In the genomic region with DNA sequence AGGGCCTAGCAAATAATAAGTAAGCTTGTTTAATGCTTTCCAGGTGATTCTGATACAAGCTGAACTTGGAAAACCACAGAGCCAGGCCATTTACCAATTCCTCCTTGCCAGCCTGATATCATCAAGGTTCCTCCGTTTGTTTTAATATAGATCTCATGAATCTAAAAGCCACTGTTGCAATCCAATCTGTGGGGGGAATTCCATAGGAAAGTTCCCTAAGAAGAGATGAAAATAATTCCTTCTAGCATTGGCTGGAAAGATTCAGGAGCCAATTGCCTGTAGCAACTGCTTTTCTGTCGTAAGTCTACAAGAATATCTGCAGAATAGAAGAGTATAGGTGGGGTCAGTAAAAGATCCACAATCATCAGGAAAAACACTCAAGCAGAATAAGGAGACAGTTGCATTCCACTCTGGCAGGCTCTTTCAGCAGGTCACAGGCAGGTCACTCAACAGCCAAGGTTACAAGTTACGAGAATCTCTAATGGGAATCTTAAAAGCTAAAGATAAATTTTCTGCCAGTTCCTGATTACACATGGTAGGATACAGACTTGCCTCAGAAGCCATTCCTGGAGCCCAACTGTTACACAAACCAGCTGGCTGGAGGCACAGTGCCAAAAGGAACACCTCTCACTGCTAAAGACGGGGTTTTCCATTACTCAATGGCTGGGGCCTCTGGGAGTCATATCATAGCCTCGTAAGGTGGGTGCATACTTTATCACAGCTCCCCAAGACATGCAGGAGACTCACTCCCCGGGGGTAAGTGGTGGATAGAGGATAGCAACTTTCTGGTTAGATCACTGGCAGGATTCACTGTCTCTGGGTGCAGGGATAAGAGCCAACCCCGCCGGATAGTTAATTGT, we compare ENCODE assay signal across 8 cellular contexts. TPM values are rescaled to one million over a fixed set of nuclear protein-coding genes. Genes with fewer than 3 reads are reported as not detected.
DNase-seq lines count a peak whose midpoint lies in the region; ATAC-seq and TF ChIP-seq lines count a peak whose summit lies in the region.
"Had no signal": no experiment of that assay in that cellular context is flagged by ENCODE, and none has a peak within 500 bp of the region (broad histone marks: within the 10 kb centered on the region; RNA-seq: fewer than 3 reads in every experiment).

No MANE protein-coding gene starts in this region.

- CTCF ChIA-PET in activated CD8-positive, alpha-beta T cell treated with anti-CD3 and anti-CD28 coated beads, Interleukin-2, amount 10 ng/mL, durations not matched to agents 7 days and 5 days (lab: Charles Lee): no interaction called here

- POLR2A ChIA-PET in activated CD8-positive, alpha-beta T cell treated with anti-CD3 and anti-CD28 coated beads, Interleukin-2, amount 10 ng/mL, durations not matched to agents 7 days and 5 days (lab: Charles Lee): no interaction called here

- intact Hi-C loops in left lung (cut with DNase I) (no loop called here), head of caudate nucleus (cut with DNase I) (no loop called here)

- H3K4me3 ChIP-seq in choroid plexus epithelial cell (ENCODE audit: low read depth, low read length) (no peak overlapping the region), left lung (no peak overlapping the region)

- DNase-seq in NCI-H1694 (lab: John Stamatoyannopoulos, UW) (peak; percentile 35), choroid plexus epithelial cell (ENCODE audit: low read depth) (peak; percentile 96), left lung (peak in 1 of 2 donors; percentile 61), type B pancreatic cell (ENCODE audit: extremely low spot score, unreplicated experiment) (no peak), head of caudate nucleus (no peak)
- no peak for DNase-seq in activated CD8-positive, alpha-beta T cell treated with anti-CD3 and anti-CD28 coated beads, Interleukin-2, amount 10 ng/mL, durations not matched to agents 7 days and 5 days
- DNase-seq: T-helper 9 cell had no signal

- no peaks in the 10 kb centered on the region for H3K9me3 ChIP-seq in left lung

- peak overlapping the region; percentile 45 for H3K4me3 Mint-ChIP-seq in type B pancreatic cell
- H3K4me3 Mint-ChIP-seq in activated CD8-positive, alpha-beta T cell treated with anti-CD3 and anti-CD28 coated beads, Interleukin-2, amount 10 ng/mL, durations not matched to agents 7 days and 5 days: no peak overlapping the region

- H3K27ac ChIP-seq in left lung: peak overlapping the region; percentile 10 to 45

- peaks cover 0 to 7% of the 10 kb centered on the region in 2 donors for H3K4me1 ChIP-seq in left lung

- peaks cover 0 to 5% of the 10 kb centered on the region in 2 donors for H3K36me3 ChIP-seq in left lung

- peaks cover 40% of the 10 kb centered on the region for H3K4me1 Mint-ChIP-seq in type B pancreatic cell (ENCODE audit: unreplicated experiment)
- H3K4me1 Mint-ChIP-seq in activated CD8-positive, alpha-beta T cell treated with anti-CD3 and anti-CD28 coated beads, Interleukin-2, amount 10 ng/mL, durations not matched to agents 7 days and 5 days (ENCODE audit: low read depth): no peaks in the 10 kb centered on the region

- H3K27me3 Mint-ChIP-seq in type B pancreatic cell: no peaks in the 10 kb centered on the region
- H3K27me3 Mint-ChIP-seq in activated CD8-positive, alpha-beta T cell treated with anti-CD3 and anti-CD28 coated beads, Interleukin-2, amount 10 ng/mL, durations not matched to agents 7 days and 5 days (ENCODE audit: low read depth): peaks cover 9% of the 10 kb centered on the region

- no peak for TF ChIP-seq CTCF in choroid plexus epithelial cell (conservative IDR thresholded peaks at IDR 0.05; ENCODE audit: low read depth, low read length)
- no peak for TF ChIP-seq CTCF in left lung (IDR thresholded peaks at IDR 0.05)
- TF ChIP-seq CTCF in type B pancreatic cell (conservative IDR thresholded peaks at IDR 0.05): no peak

- peak overlapping the region; percentile 14 for H3K27ac Mint-ChIP-seq in type B pancreatic cell
- H3K27ac Mint-ChIP-seq in activated CD8-positive, alpha-beta T cell treated with anti-CD3 and anti-CD28 coated beads, Interleukin-2, amount 10 ng/mL, durations not matched to agents 7 days and 5 days: no peak overlapping the region

- ATAC-seq in left lung: peak; percentile 86
- no peak for ATAC-seq in HG03342 (IDR thresholded peaks at IDR 0.05; ENCODE audit: unreplicated experiment)
- ATAC-seq in activated CD8-positive, alpha-beta T cell treated with anti-CD3 and anti-CD28 coated beads, Interleukin-2, amount 10 ng/mL, durations not matched to agents 7 days and 5 days: no peak

- peaks cover 23% of the 10 kb centered on the region for H3K36me3 Mint-ChIP-seq in type B pancreatic cell
- H3K36me3 Mint-ChIP-seq in activated CD8-positive, alpha-beta T cell treated with anti-CD3 and anti-CD28 coated beads, Interleukin-2, amount 10 ng/mL, durations not matched to agents 7 days and 5 days (ENCODE audit: low read depth): no peaks in the 10 kb centered on the region

- H3K27me3 ChIP-seq in left lung: no peaks in the 10 kb centered on the region

- peaks cover 3% of the 10 kb centered on the region for H3K9me3 Mint-ChIP-seq in type B pancreatic cell
- no peaks in the 10 kb centered on the region for H3K9me3 Mint-ChIP-seq in activated CD8-positive, alpha-beta T cell treated with anti-CD3 and anti-CD28 coated beads, Interleukin-2, amount 10 ng/mL, durations not matched to agents 7 days and 5 days (ENCODE audit: insufficient read depth)

RNA-seq across cellular contexts. Expression of a gene that starts 43.6 kb away (rescaled TPM):
- total RNA-seq in left lung: 10 to 100 TPM; 17.3 to 36.0 TPM
- 15.8 and 27.5 TPM in 2 replicates for total RNA-seq in type B pancreatic cell (ENCODE audit: low replicate concordance)
- under 1 TPM; 0.50 to 0.70 TPM for total RNA-seq in activated CD8-positive, alpha-beta T cell treated with anti-CD3 and anti-CD28 coated beads, Interleukin-2, amount 10 ng/mL, durations not matched to agents 7 days and 5 days

RNA-seq across cellular contexts. Expression of a gene that starts 44.0 kb away (rescaled TPM):
- total RNA-seq in left lung (10 to 100 TPM; 69.4 to 84.3 TPM), type B pancreatic cell (ENCODE audit: low replicate concordance) (58.6 and 69.1 TPM in 2 replicates)
- total RNA-seq in activated CD8-positive, alpha-beta T cell treated with anti-CD3 and anti-CD28 coated beads, Interleukin-2, amount 10 ng/mL, durations not matched to agents 7 days and 5 days: 10 to 100 TPM; 29.0 to 31.0 TPM

Comparison
In these comparisons a context has a peak if more than half of its experiments do, and no peak if none do; other contexts are left out.
1. DNase-seq: peak in NCI-H1694 (single experiment) and choroid plexus epithelial cell (single experiment); none in type B pancreatic cell (single experiment), head of caudate nucleus (0 of 42) and activated CD8-positive, alpha-beta T cell treated with anti-CD3 and anti-CD28 coated beads, Interleukin-2, amount 10 ng/mL, durations not matched to agents 7 days and 5 days (single experiment).